1 cellular context compared by ENCODE assay signal in the genomic region with DNA sequence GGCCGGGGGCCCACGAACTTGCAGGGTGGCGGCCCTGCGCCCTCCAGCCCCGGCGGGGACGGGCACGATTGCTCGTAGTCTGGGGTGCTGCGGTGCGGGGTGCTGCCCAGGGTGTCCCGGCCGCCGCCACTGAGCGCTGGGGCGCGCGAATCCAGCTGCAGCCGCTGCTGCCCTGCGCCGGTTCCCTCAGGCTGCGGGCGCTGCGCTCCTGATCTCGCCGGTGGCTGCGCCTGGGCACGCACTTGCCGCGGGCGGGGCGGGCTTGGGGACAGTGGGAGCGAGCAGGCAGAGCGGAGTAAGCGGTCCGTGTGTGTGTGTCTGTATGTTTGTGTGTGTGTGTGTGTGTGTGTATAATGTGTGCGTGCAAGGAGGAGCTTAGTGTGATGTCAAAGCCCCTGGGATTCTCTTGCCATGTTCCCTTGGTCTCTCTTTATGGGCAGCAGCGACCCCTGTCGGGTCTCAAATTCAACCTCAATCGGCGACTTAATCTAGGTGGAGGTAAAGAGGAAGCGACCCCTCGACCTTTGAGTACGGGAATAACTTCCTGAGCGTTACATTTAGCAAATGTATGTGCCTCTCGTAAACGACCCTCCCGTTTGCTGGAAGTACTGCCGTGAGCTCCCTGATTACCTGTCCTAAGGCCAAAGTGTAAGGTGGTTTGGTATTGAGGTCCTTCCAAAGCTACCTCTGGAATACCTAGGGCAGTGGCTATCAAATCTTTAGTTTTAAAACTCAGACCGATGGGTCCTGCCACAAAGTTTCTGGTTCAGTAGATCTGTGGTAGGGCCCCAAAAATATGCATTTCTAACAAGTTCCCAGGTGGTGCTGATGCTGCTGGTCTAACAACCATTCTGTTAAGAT.
TF ChIP-seq lines count a peak whose summit lies in the region.

RNF150 (minus strand) TSS at position 324 of the 861 bp plus-strand sequence.

TF ChIP-seq in HepG2, 621 proteins besides CTCF, POLR2A, EP300 and RAD21 (continued from another document and continues in another):
- TF ChIP-seq ZNF740 (CRISPR knock-in tag; IDR thresholded peaks at IDR 0.05) (no peak), NCOR1 (IDR thresholded peaks at IDR 0.05; ENCODE audit: borderline replicate concordance, low read length) (no peak), BRF2 (CRISPR knock-in tag; IDR thresholded peaks at IDR 0.05) (no peak), TBX2 (CRISPR knock-in tag; IDR thresholded peaks at IDR 0.05; ENCODE audit: borderline replicate concordance) (no peak), SMC3 (IDR thresholded peaks at IDR 0.05; ENCODE audit: low read length) (peak; percentile 31; the same call in 1 of the 2 replicates), BCL6 (CRISPR knock-in tag; IDR thresholded peaks at IDR 0.05) (no peak), UBTF (CRISPR knock-in tag; IDR thresholded peaks at IDR 0.05) (peak; percentile 45; the same call in 1 of the 2 replicates), ZNF230 (CRISPR knock-in tag; IDR thresholded peaks at IDR 0.05) (no peak), ZMAT3 (CRISPR knock-in tag; conservative IDR thresholded peaks at IDR 0.05) (no peak), JARID2 (CRISPR knock-in tag; IDR thresholded peaks at IDR 0.05; ENCODE audit: insufficient replicate concordance) (no peak), NONO (IDR thresholded peaks at IDR 0.05) (no peak), NONO (CRISPR knock-in tag; conservative IDR thresholded peaks at IDR 0.05) (peak; percentile 54; the same call in 1 of the 2 replicates), ZSCAN9 (CRISPR knock-in tag; IDR thresholded peaks at IDR 0.05; ENCODE audit: borderline replicate concordance) (no peak), SALL2 (CRISPR knock-in tag; IDR thresholded peaks at IDR 0.05) (0 out of 2 replicates have a peak, but pooled peaks have one; percentile 18), KDM2A (CRISPR knock-in tag; IDR thresholded peaks at IDR 0.05; ENCODE audit: borderline replicate concordance, low read depth) (no peak), MED1 (CRISPR knock-in tag; IDR thresholded peaks at IDR 0.05) (no peak), IRF1 (CRISPR knock-in tag; IDR thresholded peaks at IDR 0.05; ENCODE audit: low read depth) (no peak), XRCC5 (optimal IDR thresholded peaks at IDR 0.05; ENCODE audit: low read length) (peak; percentile 16), ZNF883 (CRISPR knock-in tag; IDR thresholded peaks at IDR 0.05; ENCODE audit: not compliant biosample characterization) (no peak), ASH2L (IDR thresholded peaks at IDR 0.05; ENCODE audit: insufficient read length, low read depth, low read length) (no peak), JDP2 (CRISPR knock-in tag; IDR thresholded peaks at IDR 0.05; ENCODE audit: borderline replicate concordance) (no peak), IKZF4 (CRISPR knock-in tag; IDR thresholded peaks at IDR 0.05; ENCODE audit: borderline replicate concordance, low read depth, not compliant biosample characterization) (no peak), REPIN1 (CRISPR knock-in tag; IDR thresholded peaks at IDR 0.05; ENCODE audit: borderline replicate concordance, low read depth) (peak; percentile 49; the same call in 1 of the 2 replicates), ZNF343 (CRISPR knock-in tag; IDR thresholded peaks at IDR 0.05) (0 out of 2 replicates have a peak, but pooled peaks have one; percentile 40), ZNF550 (CRISPR knock-in tag; IDR thresholded peaks at IDR 0.05; ENCODE audit: borderline replicate concordance) (no peak), ZNF891 (CRISPR knock-in tag; IDR thresholded peaks at IDR 0.05) (peak; percentile 52; the same call in 1 of the 2 replicates), TCF7L2 (IDR thresholded peaks at IDR 0.05; ENCODE audit: low read depth, low read length) (no peak)
- TF ChIP-seq, protein P1, sequence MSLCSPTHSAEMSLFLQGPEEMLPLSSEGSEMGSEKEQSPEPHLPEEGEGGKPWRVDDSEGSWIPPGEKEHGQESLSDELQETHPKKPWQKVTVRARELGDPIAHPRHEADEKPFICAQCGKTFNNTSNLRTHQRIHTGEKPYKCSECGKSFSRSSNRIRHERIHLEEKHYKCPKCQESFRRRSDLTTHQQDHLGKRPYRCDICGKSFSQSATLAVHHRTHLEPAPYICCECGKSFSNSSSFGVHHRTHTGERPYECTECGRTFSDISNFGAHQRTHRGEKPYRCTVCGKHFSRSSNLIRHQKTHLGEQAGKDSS (CRISPR knock-in tag; IDR thresholded peaks at IDR 0.05; ENCODE audit: borderline replicate concordance, low read depth) = no peak
- TF ChIP-seq, protein P2, sequence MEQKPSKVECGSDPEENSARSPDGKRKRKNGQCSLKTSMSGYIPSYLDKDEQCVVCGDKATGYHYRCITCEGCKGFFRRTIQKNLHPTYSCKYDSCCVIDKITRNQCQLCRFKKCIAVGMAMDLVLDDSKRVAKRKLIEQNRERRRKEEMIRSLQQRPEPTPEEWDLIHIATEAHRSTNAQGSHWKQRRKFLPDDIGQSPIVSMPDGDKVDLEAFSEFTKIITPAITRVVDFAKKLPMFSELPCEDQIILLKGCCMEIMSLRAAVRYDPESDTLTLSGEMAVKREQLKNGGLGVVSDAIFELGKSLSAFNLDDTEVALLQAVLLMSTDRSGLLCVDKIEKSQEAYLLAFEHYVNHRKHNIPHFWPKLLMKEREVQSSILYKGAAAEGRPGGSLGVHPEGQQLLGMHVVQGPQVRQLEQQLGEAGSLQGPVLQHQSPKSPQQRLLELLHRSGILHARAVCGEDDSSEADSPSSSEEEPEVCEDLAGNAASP (CRISPR knock-in tag; IDR thresholded peaks at IDR 0.05; ENCODE audit: borderline replicate concordance) = no peak
- TF ChIP-seq, protein P3, sequence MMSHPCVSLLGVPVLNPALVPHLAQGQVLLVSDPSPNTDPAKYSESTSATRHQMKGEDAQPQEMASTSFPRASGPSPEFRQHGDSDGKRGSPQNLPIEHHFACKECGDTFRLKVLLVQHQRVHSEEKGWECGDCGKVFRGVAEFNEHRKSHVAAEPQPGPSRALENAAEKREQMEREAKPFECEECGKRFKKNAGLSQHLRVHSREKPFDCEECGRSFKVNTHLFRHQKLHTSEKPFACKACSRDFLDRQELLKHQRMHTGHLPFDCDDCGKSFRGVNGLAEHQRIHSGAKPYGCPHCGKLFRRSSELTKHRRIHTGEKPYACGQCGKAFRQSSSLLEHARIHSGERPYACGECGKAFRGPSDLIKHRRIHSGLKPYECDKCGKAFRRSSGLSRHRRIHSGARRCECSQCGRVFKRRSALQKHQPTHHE (CRISPR knock-in tag; IDR thresholded peaks at IDR 0.05; ENCODE audit: borderline replicate concordance) = 0 out of 2 replicates have a peak, but pooled peaks have one; percentile 22
- TF ChIP-seq, protein P4, sequence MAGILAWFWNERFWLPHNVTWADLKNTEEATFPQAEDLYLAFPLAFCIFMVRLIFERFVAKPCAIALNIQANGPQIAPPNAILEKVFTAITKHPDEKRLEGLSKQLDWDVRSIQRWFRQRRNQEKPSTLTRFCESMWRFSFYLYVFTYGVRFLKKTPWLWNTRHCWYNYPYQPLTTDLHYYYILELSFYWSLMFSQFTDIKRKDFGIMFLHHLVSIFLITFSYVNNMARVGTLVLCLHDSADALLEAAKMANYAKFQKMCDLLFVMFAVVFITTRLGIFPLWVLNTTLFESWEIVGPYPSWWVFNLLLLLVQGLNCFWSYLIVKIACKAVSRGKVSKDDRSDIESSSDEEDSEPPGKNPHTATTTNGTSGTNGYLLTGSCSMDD (CRISPR knock-in tag; IDR thresholded peaks at IDR 0.05) = no peak
- TF ChIP-seq, protein P5, sequence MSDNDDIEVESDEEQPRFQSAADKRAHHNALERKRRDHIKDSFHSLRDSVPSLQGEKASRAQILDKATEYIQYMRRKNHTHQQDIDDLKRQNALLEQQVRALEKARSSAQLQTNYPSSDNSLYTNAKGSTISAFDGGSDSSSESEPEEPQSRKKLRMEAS (IDR thresholded peaks at IDR 0.05) = peak; percentile 31; the same call in 1 of the 2 replicates
- TF ChIP-seq, protein P6, sequence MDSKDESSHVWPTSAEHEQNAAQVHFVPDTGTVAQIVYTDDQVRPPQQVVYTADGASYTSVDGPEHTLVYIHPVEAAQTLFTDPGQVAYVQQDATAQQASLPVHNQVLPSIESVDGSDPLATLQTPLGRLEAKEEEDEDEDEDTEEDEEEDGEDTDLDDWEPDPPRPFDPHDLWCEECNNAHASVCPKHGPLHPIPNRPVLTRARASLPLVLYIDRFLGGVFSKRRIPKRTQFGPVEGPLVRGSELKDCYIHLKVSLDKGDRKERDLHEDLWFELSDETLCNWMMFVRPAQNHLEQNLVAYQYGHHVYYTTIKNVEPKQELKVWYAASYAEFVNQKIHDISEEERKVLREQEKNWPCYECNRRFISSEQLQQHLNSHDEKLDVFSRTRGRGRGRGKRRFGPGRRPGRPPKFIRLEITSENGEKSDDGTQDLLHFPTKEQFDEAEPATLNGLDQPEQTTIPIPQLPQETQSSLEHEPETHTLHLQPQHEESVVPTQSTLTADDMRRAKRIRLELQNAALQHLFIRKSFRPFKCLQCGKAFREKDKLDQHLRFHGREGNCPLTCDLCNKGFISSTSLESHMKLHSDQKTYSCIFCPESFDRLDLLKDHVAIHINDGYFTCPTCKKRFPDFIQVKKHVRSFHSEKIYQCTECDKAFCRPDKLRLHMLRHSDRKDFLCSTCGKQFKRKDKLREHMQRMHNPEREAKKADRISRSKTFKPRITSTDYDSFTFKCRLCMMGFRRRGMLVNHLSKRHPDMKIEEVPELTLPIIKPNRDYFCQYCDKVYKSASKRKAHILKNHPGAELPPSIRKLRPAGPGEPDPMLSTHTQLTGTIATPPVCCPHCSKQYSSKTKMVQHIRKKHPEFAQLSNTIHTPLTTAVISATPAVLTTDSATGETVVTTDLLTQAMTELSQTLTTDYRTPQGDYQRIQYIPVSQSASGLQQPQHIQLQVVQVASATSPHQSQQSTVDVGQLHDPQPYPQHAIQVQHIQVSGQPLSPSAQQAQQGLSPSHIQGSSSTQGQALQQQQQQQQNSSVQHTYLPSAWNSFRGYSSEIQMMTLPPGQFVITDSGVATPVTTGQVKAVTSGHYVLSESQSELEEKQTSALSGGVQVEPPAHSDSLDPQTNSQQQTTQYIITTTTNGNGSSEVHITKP (CRISPR knock-in tag; IDR thresholded peaks at IDR 0.05; ENCODE audit: low read depth) = no peak
- TF ChIP-seq, protein P7, sequence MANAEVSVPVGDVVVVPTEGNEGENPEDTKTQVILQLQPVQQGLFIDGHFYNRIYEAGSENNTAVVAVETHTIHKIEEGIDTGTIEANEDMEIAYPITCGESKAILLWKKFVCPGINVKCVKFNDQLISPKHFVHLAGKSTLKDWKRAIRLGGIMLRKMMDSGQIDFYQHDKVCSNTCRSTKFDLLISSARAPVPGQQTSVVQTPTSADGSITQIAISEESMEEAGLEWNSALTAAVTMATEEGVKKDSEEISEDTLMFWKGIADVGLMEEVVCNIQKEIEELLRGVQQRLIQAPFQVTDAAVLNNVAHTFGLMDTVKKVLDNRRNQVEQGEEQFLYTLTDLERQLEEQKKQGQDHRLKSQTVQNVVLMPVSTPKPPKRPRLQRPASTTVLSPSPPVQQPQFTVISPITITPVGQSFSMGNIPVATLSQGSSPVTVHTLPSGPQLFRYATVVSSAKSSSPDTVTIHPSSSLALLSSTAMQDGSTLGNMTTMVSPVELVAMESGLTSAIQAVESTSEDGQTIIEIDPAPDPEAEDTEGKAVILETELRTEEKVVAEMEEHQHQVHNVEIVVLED (CRISPR knock-in tag; IDR thresholded peaks at IDR 0.05; ENCODE audit: borderline replicate concordance) = no peak
